In the genomic region with DNA sequence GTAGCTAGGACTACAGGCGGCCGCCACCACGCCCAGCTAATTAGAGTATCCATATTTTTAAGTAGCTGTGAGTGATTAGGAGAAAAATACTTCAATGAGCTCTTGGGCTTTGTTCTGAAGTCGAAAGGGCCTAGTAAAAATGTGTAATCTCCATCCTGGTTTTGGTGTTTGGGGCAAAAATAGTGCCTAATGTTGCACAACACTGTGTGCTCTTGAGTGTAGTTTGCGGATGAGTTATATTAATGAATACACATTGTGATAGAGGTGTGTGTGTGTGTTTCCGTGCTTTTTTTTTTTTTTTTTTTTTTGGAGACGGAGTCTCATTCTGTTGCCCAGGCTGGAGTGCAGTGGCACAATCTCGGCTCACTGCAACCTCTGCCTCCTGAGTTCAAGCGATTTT, we compare ENCODE assay signal across 26 cellular contexts.
"Had no signal": no experiment of that assay in that cellular context is flagged by ENCODE, and none has a peak within 500 bp of the region (broad histone marks: within the 10 kb centered on the region; RNA-seq: fewer than 3 reads in every experiment).

No MANE protein-coding gene starts in this region.

- FAIRE-seq: astrocyte, TTC549 had no signal

- ATAC-seq: activated CD4-positive, alpha-beta T cell treated with anti-CD3 and anti-CD28 coated beads for 36 hours; activated T-helper 17 cell treated with anti-CD3 and anti-CD28 coated beads, Interleukin-2, amount 50 U/mL, for 72 hours; T-helper 17 cell had no signal

- H3K27ac ChIP-seq: Peyer's patch, RWPE1 had no signal

- H3K9me3 ChIP-seq: Peyer's patch had no signal

- H3K27me3 ChIP-seq: Peyer's patch had no signal

- H3K4me3 ChIP-seq: Peyer's patch had no signal

- DNase-seq: activated CD4-positive, alpha-beta memory T cell treated with anti-CD3 and anti-CD28 coated beads, Interleukin-2, amount 10 ng/mL, durations not matched to agents 7 days and 5 days; activated CD4-positive, alpha-beta T cell treated with anti-CD3 and anti-CD28 coated beads for 36 hours; activated CD4-positive, alpha-beta T cell treated with anti-CD3 and anti-CD28 coated beads, Interleukin-2, amount 50 U/mL, for 1 hour; activated CD4-positive, CD25-positive, alpha-beta regulatory T cell; activated gamma-delta T cell; activated naive CD4-positive, alpha-beta T cell treated with anti-CD3 and anti-CD28 coated beads for 36 hours; activated T-cell treated with anti-CD3 and anti-CD28 coated beads for 4 hours; activated T-cell treated with anti-CD3 and anti-CD28 coated beads, Interleukin-2, amount 50 U/mL, for 48 hours; amygdala; Karpas-422; NCI-H1105; NCI-H1436; NCI-H1694 treated with DMSO at 0.1 percent for 48 hours; NCI-H2029 treated with DMSO at 0.1 percent for 48 hours; NCI-H345; NCI-H510A; NCI-H526 treated with DMSO at 0.1 percent for 48 hours; NCI-H82; Peyer's patch; Right ventricle myocardium superior; T-helper 17 cell; T-helper 9 cell had no signal

- H3K36me3 ChIP-seq: Peyer's patch had no signal
